ENCODE assay signal across 1 cellular context in genomic region chr4:183111452-183111885, GRCh38.
A peak's percentile ranks its signal among the peaks of the same experiment; 100 is the strongest.
TF ChIP-seq lines count a peak whose summit lies in the region.

No MANE protein-coding gene starts in this region.

TF ChIP-seq in HepG2, 621 proteins besides CTCF, POLR2A, EP300 and RAD21 (continued from another document and continues in another):
- TF ChIP-seq ZNF281 (CRISPR knock-in tag; IDR thresholded peaks at IDR 0.05; ENCODE audit: borderline replicate concordance) (no peak), ZMAT3 (CRISPR knock-in tag; conservative IDR thresholded peaks at IDR 0.05) (no peak), RXRB (CRISPR knock-in tag; IDR thresholded peaks at IDR 0.05; ENCODE audit: borderline replicate concordance) (peak; percentile 58; the same call in 1 of the 2 replicates), PRDM4 (CRISPR knock-in tag; IDR thresholded peaks at IDR 0.05; ENCODE audit: borderline replicate concordance) (no peak), CAMTA2 (CRISPR knock-in tag; IDR thresholded peaks at IDR 0.05; ENCODE audit: borderline replicate concordance) (no peak), DNMT3B (CRISPR knock-in tag; conservative IDR thresholded peaks at IDR 0.05) (no peak), KDM6A (CRISPR knock-in tag; IDR thresholded peaks at IDR 0.05; ENCODE audit: low read depth) (no peak), TGIF2 (CRISPR knock-in tag; IDR thresholded peaks at IDR 0.05) (peak; percentile 77; the same call in 1 of the 2 replicates), TP53 (CRISPR knock-in tag; conservative IDR thresholded peaks at IDR 0.05) (no peak), EED (CRISPR knock-in tag; IDR thresholded peaks at IDR 0.05) (no peak), ZSCAN25 (CRISPR knock-in tag; IDR thresholded peaks at IDR 0.05) (peak; percentile 47; the same call in 1 of the 2 replicates), REST (IDR thresholded peaks at IDR 0.05; ENCODE audit: borderline replicate concordance in 1 of 2, low read depth in 1 of 2, low read length in 2 of 2) (no peak), SSRP1 (CRISPR knock-in tag; IDR thresholded peaks at IDR 0.05) (no peak), ATF4 (CRISPR knock-in tag; IDR thresholded peaks at IDR 0.05) (peak in 1 of 2 experiments; percentile 11; a peak in 1 of 4 replicates), ZBTB7B (CRISPR knock-in tag; IDR thresholded peaks at IDR 0.05) (0 out of 2 replicates have a peak, but pooled peaks have one; percentile 34), GTF3A (CRISPR knock-in tag; conservative IDR thresholded peaks at IDR 0.05) (no peak), MNT (IDR thresholded peaks at IDR 0.05) (no peak), ATAD3A (CRISPR knock-in tag; IDR thresholded peaks at IDR 0.05) (no peak), RNF2 (conservative IDR thresholded peaks at IDR 0.05; ENCODE audit: low read depth) (no peak), HIC2 (CRISPR knock-in tag; IDR thresholded peaks at IDR 0.05; ENCODE audit: low read depth) (no peak), MAFF (IDR thresholded peaks at IDR 0.05; ENCODE audit: low read depth, low read length) (no peak), ZNF10 (CRISPR knock-in tag; IDR thresholded peaks at IDR 0.05; ENCODE audit: borderline replicate concordance, low read depth) (no peak), ZNF224 (CRISPR knock-in tag; IDR thresholded peaks at IDR 0.05) (no peak), ZNF205 (CRISPR knock-in tag; IDR thresholded peaks at IDR 0.05) (no peak), FOXA1 (IDR thresholded peaks at IDR 0.05) (peak; percentile 94), FOXA1 (CRISPR knock-in tag; IDR thresholded peaks at IDR 0.05) (peak; percentile 93), ZFAT (CRISPR knock-in tag; conservative IDR thresholded peaks at IDR 0.05) (peak; percentile 96), ZNF770 (CRISPR knock-in tag; IDR thresholded peaks at IDR 0.05) (peak; percentile 97), PATZ1 (CRISPR knock-in tag; IDR thresholded peaks at IDR 0.05) (0 out of 2 replicates have a peak, but pooled peaks have one; percentile 25), SOX6 (IDR thresholded peaks at IDR 0.05) (no peak), SOX6 (CRISPR knock-in tag; IDR thresholded peaks at IDR 0.05) (peak; percentile 87), SMAD9 (CRISPR knock-in tag; IDR thresholded peaks at IDR 0.05) (no peak), ZNF687 (CRISPR knock-in tag; IDR thresholded peaks at IDR 0.05) (peak; percentile 41; the same call in 1 of the 2 replicates), ZSCAN31 (CRISPR knock-in tag; IDR thresholded peaks at IDR 0.05; ENCODE audit: low read depth) (peak; percentile 33; the same call in 1 of the 2 replicates), DDIT3 (CRISPR knock-in tag; IDR thresholded peaks at IDR 0.05) (no peak), SALL1 (CRISPR knock-in tag; IDR thresholded peaks at IDR 0.05) (peak; percentile 77), GATA4 (IDR thresholded peaks at IDR 0.05; ENCODE audit: borderline replicate concordance, low read depth) (peak; percentile 97), ZNF746 (CRISPR knock-in tag; IDR thresholded peaks at IDR 0.05) (no peak)
